ENCODE assay signal across 19 cellular contexts in genomic region chr6:842141-842540, GRCh38.
"Had no signal": no experiment of that assay in that cellular context is flagged by ENCODE, and none has a peak within 500 bp of the region (broad histone marks: within the 10 kb centered on the region; RNA-seq: fewer than 3 reads in every experiment).

No MANE protein-coding gene starts in this region.

- H3K4me1 ChIP-seq: right atrium auricular region, tibial artery had no signal

- H3K9me3 Mint-ChIP-seq: activated CD4-positive, alpha-beta T cell treated with anti-CD3 and anti-CD28 coated beads, Interleukin-2, amount 10 ng/mL, durations not matched to agents 7 days and 5 days; activated naive CD4-positive, alpha-beta T cell treated with anti-CD3 and anti-CD28 coated beads for 36 hours; stimulated activated effector memory CD8-positive, alpha-beta T cell treated with anti-CD3 and anti-CD28 coated beads, Interleukin-12 subunit alpha, Interleukin-12 subunit beta, amount 100 ng/mL, for 72 hours had no signal

- H3K9me3 ChIP-seq: tibial artery, vagina had no signal

- H3K27ac ChIP-seq: cardiac muscle cell, right atrium auricular region, tibial artery, vagina had no signal

- H3K27me3 ChIP-seq: right atrium auricular region, vagina had no signal

- H3K4me1 Mint-ChIP-seq: activated CD4-positive, alpha-beta T cell treated with anti-CD3 and anti-CD28 coated beads, Interleukin-2, amount 10 ng/mL, durations not matched to agents 7 days and 5 days; activated T-helper 17 cell treated with anti-CD3 and anti-CD28 coated beads, Interleukin-2, amount 50 U/mL, for 72 hours; stimulated activated effector memory CD8-positive, alpha-beta T cell treated with anti-CD3 and anti-CD28 coated beads, Interleukin-12 subunit alpha, Interleukin-12 subunit beta, amount 100 ng/mL, for 72 hours; T-helper 17 cell had no signal

- H3K4me3 ChIP-seq: cardiac muscle cell, right atrium auricular region, tibial artery, vagina had no signal

- ATAC-seq: activated T-helper 17 cell treated with anti-CD3 and anti-CD28 coated beads, Interleukin-2, amount 50 U/mL, for 72 hours; left lobe of liver; stimulated activated effector memory CD8-positive, alpha-beta T cell treated with anti-CD3 and anti-CD28 coated beads, Interleukin-12 subunit alpha, Interleukin-12 subunit beta, amount 100 ng/mL, for 72 hours; T-helper 17 cell; WTC11 had no signal

- H3K4me3 Mint-ChIP-seq: activated CD4-positive, alpha-beta T cell treated with anti-CD3 and anti-CD28 coated beads, Interleukin-2, amount 10 ng/mL, durations not matched to agents 7 days and 5 days; activated naive CD4-positive, alpha-beta T cell treated with anti-CD3 and anti-CD28 coated beads for 36 hours; activated T-helper 17 cell treated with anti-CD3 and anti-CD28 coated beads, Interleukin-2, amount 50 U/mL, for 72 hours; neural crest cell; stimulated activated effector memory CD8-positive, alpha-beta T cell treated with anti-CD3 and anti-CD28 coated beads, Interleukin-12 subunit alpha, Interleukin-12 subunit beta, amount 100 ng/mL, for 72 hours; T-helper 17 cell; WTC11 had no signal

- H3K27ac Mint-ChIP-seq: activated CD4-positive, alpha-beta T cell treated with anti-CD3 and anti-CD28 coated beads, Interleukin-2, amount 10 ng/mL, durations not matched to agents 7 days and 5 days; activated naive CD4-positive, alpha-beta T cell treated with anti-CD3 and anti-CD28 coated beads for 36 hours; activated T-helper 17 cell treated with anti-CD3 and anti-CD28 coated beads, Interleukin-2, amount 50 U/mL, for 72 hours; stimulated activated effector memory CD8-positive, alpha-beta T cell treated with anti-CD3 and anti-CD28 coated beads, Interleukin-12 subunit alpha, Interleukin-12 subunit beta, amount 100 ng/mL, for 72 hours; T-helper 17 cell; WTC11 had no signal

- DNase-seq: activated CD4-positive, alpha-beta T cell treated with anti-CD3 and anti-CD28 coated beads, Interleukin-2, amount 10 ng/mL, durations not matched to agents 7 days and 5 days; activated CD8-positive, alpha-beta memory T cell treated with anti-CD3 and anti-CD28 coated beads for 24 hours; activated naive CD4-positive, alpha-beta T cell treated with anti-CD3 and anti-CD28 coated beads for 36 hours; cortex of kidney; effector CD8-positive, alpha-beta T cell; hypothalamus; mammary epithelial cell; posterior cingulate gyrus; small intestine; T-helper 17 cell; tibial artery had no signal

- H3K36me3 Mint-ChIP-seq: stimulated activated effector memory CD8-positive, alpha-beta T cell treated with anti-CD3 and anti-CD28 coated beads, Interleukin-12 subunit alpha, Interleukin-12 subunit beta, amount 100 ng/mL, for 72 hours had no signal

- H3K36me3 ChIP-seq: cardiac muscle cell, right atrium auricular region, tibial artery, vagina had no signal
